Comparison of ENCODE assay signal across 14 cellular contexts in the genomic region with DNA sequence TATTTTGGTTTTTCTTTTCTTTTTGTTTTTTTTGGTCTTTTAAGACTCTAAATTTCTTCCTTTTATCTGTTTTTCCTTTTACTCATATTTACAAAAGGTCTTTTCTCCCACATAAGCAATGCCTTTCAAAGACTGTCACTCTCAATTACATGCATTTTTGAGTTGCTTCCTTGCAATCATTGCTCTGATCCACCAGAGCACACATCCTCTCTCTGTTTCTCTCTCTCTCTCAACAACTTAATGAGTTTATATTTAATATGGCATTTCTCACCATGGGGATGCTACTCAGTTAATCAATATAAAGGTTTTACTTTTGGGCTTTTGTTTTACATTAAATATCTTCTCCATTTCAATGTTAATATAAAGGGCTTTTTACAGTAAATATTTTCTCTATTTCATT.
DNase-seq lines count a peak whose midpoint lies in the region; ATAC-seq and TF ChIP-seq lines count a peak whose summit lies in the region.
"Had no signal": no experiment of that assay in that cellular context is flagged by ENCODE, and none has a peak within 500 bp of the region (broad histone marks: within the 10 kb centered on the region; RNA-seq: fewer than 3 reads in every experiment).

No MANE protein-coding gene starts in this region.

- intact Hi-C loops in activated T-helper 2 cell treated with anti-CD3 and anti-CD28 coated beads, Interferon-gamma antibody, Interleukin-2, Interleukin-4, amounts not matched to agents 10 μg/mL and 5 μg/mL and 100 μg/mL, durations not matched to agents 14 hours and 24 hours and 36 hours (cut with micrococcal nuclease) = no loop called here

- H3K79me2 ChIP-seq in DOHH2 (ENCODE audit: control insufficient read depth, low read length) (no peaks in the 10 kb centered on the region), OCI-LY3 (ENCODE audit: low read length) (no peaks in the 10 kb centered on the region)

- TF ChIP-seq CTCF in DOHH2 (IDR thresholded peaks at IDR 0.05; ENCODE audit: low read depth, low read length, poor library complexity, severe bottlenecking) (no peak), OCI-LY3 (IDR thresholded peaks at IDR 0.05; ENCODE audit: low read depth, low read length) (no peak)

- H3K36me3 ChIP-seq in DOHH2 (ENCODE audit: control insufficient read depth, low read length) (no peaks in the 10 kb centered on the region; the same call in 1 of the 2 replicates), OCI-LY3 (replicated peaks; ENCODE audit: low read depth, low read length) (no peaks in the 10 kb centered on the region)
- H3K36me3 ChIP-seq: BE2C had no signal

- peaks cover 0 to 8% (median 0%) of the 10 kb centered on the region in 3 donors for H3K27me3 Mint-ChIP-seq in naive B cell
- peaks cover 23% of the 10 kb centered on the region for H3K27me3 Mint-ChIP-seq in activated T-helper 2 cell treated with anti-CD3 and anti-CD28 coated beads, Interferon-gamma antibody, Interleukin-2, Interleukin-4, amounts not matched to agents 10 μg/mL and 5 μg/mL and 100 μg/mL, durations not matched to agents 14 hours and 24 hours and 36 hours (ENCODE audit: low read depth)
- peaks cover 15% of the 10 kb centered on the region for H3K27me3 Mint-ChIP-seq in activated CD8-positive, alpha-beta T cell treated with anti-CD3 and anti-CD28 coated beads, Interleukin-2, amount 10 ng/mL, durations not matched to agents 7 days and 5 days (ENCODE audit: low read depth)

- no peak overlapping the region for H3K9ac ChIP-seq in OCI-LY3 (ENCODE audit: low read length)
- H3K9ac ChIP-seq: GM23248 had no signal

- peak overlapping the region; percentile 52 for H3K4me3 ChIP-seq in DOHH2 (ENCODE audit: low read length)
- no peak overlapping the region for H3K4me3 ChIP-seq in OCI-LY3 (ENCODE audit: low read length)
- H3K4me3 ChIP-seq: GM23248 had no signal

- H3K27me3 ChIP-seq in DOHH2 (ENCODE audit: control insufficient read depth, low read length) (no peaks in the 10 kb centered on the region), OCI-LY3 (ENCODE audit: low read depth, low read length) (no peaks in the 10 kb centered on the region)

- H3K4me1 Mint-ChIP-seq in naive B cell = peaks cover 8 to 41% (median 36%) of the 10 kb centered on the region in 3 donors
- H3K4me1 Mint-ChIP-seq in activated T-helper 2 cell treated with anti-CD3 and anti-CD28 coated beads, Interferon-gamma antibody, Interleukin-2, Interleukin-4, amounts not matched to agents 10 μg/mL and 5 μg/mL and 100 μg/mL, durations not matched to agents 14 hours and 24 hours and 36 hours (ENCODE audit: low read depth) = no peaks in the 10 kb centered on the region
- no peaks in the 10 kb centered on the region for H3K4me1 Mint-ChIP-seq in activated CD8-positive, alpha-beta T cell treated with anti-CD3 and anti-CD28 coated beads, Interleukin-2, amount 10 ng/mL, durations not matched to agents 7 days and 5 days (ENCODE audit: low read depth)

- H3K27ac Mint-ChIP-seq in naive B cell = peak overlapping the region in 5 of 6 donors; percentile 1 to 86 (median 45)
- H3K27ac Mint-ChIP-seq in activated T-helper 2 cell treated with anti-CD3 and anti-CD28 coated beads, Interferon-gamma antibody, Interleukin-2, Interleukin-4, amounts not matched to agents 10 μg/mL and 5 μg/mL and 100 μg/mL, durations not matched to agents 14 hours and 24 hours and 36 hours = no peak overlapping the region
- no peak overlapping the region for H3K27ac Mint-ChIP-seq in activated CD8-positive, alpha-beta T cell treated with anti-CD3 and anti-CD28 coated beads, Interleukin-2, amount 10 ng/mL, durations not matched to agents 7 days and 5 days
- H3K27ac Mint-ChIP-seq: CD8-positive, alpha-beta T cell had no signal

- H3K9me2 ChIP-seq in DOHH2 (replicated peaks; ENCODE audit: control insufficient read depth, low read length) = no peaks in the 10 kb centered on the region

- H3K4me3 Mint-ChIP-seq in naive B cell = peak overlapping the region in 4 of 8 donors; percentile 3 to 51 (median 27)
- no peak overlapping the region for H3K4me3 Mint-ChIP-seq in activated T-helper 2 cell treated with anti-CD3 and anti-CD28 coated beads, Interferon-gamma antibody, Interleukin-2, Interleukin-4, amounts not matched to agents 10 μg/mL and 5 μg/mL and 100 μg/mL, durations not matched to agents 14 hours and 24 hours and 36 hours (ENCODE audit: low read depth)
- H3K4me3 Mint-ChIP-seq in activated CD8-positive, alpha-beta T cell treated with anti-CD3 and anti-CD28 coated beads, Interleukin-2, amount 10 ng/mL, durations not matched to agents 7 days and 5 days = no peak overlapping the region
- H3K4me3 Mint-ChIP-seq: CD8-positive, alpha-beta T cell had no signal

- ATAC-seq in HG03135 (IDR thresholded peaks at IDR 0.05; ENCODE audit: unreplicated experiment) (peak; percentile 66), naive B cell (ENCODE audit: low read depth in 2 of 2) (no peak)
- ATAC-seq in activated CD8-positive, alpha-beta T cell treated with anti-CD3 and anti-CD28 coated beads, Interleukin-2, amount 10 ng/mL, durations not matched to agents 7 days and 5 days = no peak
- ATAC-seq: CD8-positive, alpha-beta T cell; HCT116 had no signal

- H3K4me2 ChIP-seq in DOHH2 (ENCODE audit: low read length) (peak overlapping the region; percentile 67), OCI-LY3 (ENCODE audit: low read length) (peak overlapping the region; percentile 20)

- no peaks in the 10 kb centered on the region; the same call in 1 of the 2 replicates for H3F3A ChIP-seq in DOHH2 (ENCODE audit: control insufficient read depth, insufficient read depth)

- no peak overlapping the region for H2AFZ ChIP-seq in OCI-LY3 (ENCODE audit: low read depth, low read length)
- H2AFZ ChIP-seq: GM23248 had no signal

- H3K36me3 Mint-ChIP-seq in naive B cell = peaks cover 0 to 4% of the 10 kb centered on the region in 2 donors
- no peaks in the 10 kb centered on the region for H3K36me3 Mint-ChIP-seq in activated T-helper 2 cell treated with anti-CD3 and anti-CD28 coated beads, Interferon-gamma antibody, Interleukin-2, Interleukin-4, amounts not matched to agents 10 μg/mL and 5 μg/mL and 100 μg/mL, durations not matched to agents 14 hours and 24 hours and 36 hours (ENCODE audit: low read depth)
- H3K36me3 Mint-ChIP-seq in activated CD8-positive, alpha-beta T cell treated with anti-CD3 and anti-CD28 coated beads, Interleukin-2, amount 10 ng/mL, durations not matched to agents 7 days and 5 days (ENCODE audit: low read depth) = peaks cover 1% of the 10 kb centered on the region
- H3K36me3 Mint-ChIP-seq: CD8-positive, alpha-beta T cell had no signal

- H3K4me1 ChIP-seq in DOHH2 (ENCODE audit: control insufficient read depth, low read length) (peaks cover 41% of the 10 kb centered on the region), OCI-LY3 (ENCODE audit: low read length) (peaks cover 21% of the 10 kb centered on the region)
- H3K4me1 ChIP-seq: BE2C had no signal

- peak overlapping the region; percentile 79 for H3K27ac ChIP-seq in DOHH2 (ENCODE audit: low read depth, low read length)
- 0 out of 2 replicates have a peak overlapping the region, but pooled peaks have one; percentile 8 for H3K27ac ChIP-seq in OCI-LY3 (ENCODE audit: low read length)
- H3K27ac ChIP-seq: C4-2B, GM23248 had no signal

- POLR2A ChIA-PET in activated CD8-positive, alpha-beta T cell treated with anti-CD3 and anti-CD28 coated beads, Interleukin-2, amount 10 ng/mL, durations not matched to agents 7 days and 5 days (lab: Charles Lee) = no interaction called here

- CTCF ChIA-PET in activated CD8-positive, alpha-beta T cell treated with anti-CD3 and anti-CD28 coated beads, Interleukin-2, amount 10 ng/mL, durations not matched to agents 7 days and 5 days (lab: Charles Lee) = interaction anchor here (0.8 kb wide), 1 partner anchor 21 kb away, joined by 3 read pairs; no protein-coding TSS in a partner anchor

- H3K9me3 Mint-ChIP-seq in naive B cell = peaks cover 0 to 3% (median 0%) of the 10 kb centered on the region in 7 donors
- no peaks in the 10 kb centered on the region for H3K9me3 Mint-ChIP-seq in activated T-helper 2 cell treated with anti-CD3 and anti-CD28 coated beads, Interferon-gamma antibody, Interleukin-2, Interleukin-4, amounts not matched to agents 10 μg/mL and 5 μg/mL and 100 μg/mL, durations not matched to agents 14 hours and 24 hours and 36 hours
- no peaks in the 10 kb centered on the region for H3K9me3 Mint-ChIP-seq in activated CD8-positive, alpha-beta T cell treated with anti-CD3 and anti-CD28 coated beads, Interleukin-2, amount 10 ng/mL, durations not matched to agents 7 days and 5 days (ENCODE audit: insufficient read depth)
- H3K9me3 Mint-ChIP-seq: CD8-positive, alpha-beta T cell had no signal

- DNase-seq in naive B cell = no peak
- DNase-seq in activated T-helper 2 cell treated with anti-CD3 and anti-CD28 coated beads, Interferon-gamma antibody, Interleukin-2, Interleukin-4, amounts not matched to agents 10 μg/mL and 5 μg/mL and 100 μg/mL, durations not matched to agents 14 hours and 24 hours and 36 hours (ENCODE audit: low spot score) = no peak
- no peak for DNase-seq in activated CD8-positive, alpha-beta T cell treated with anti-CD3 and anti-CD28 coated beads, Interleukin-2, amount 10 ng/mL, durations not matched to agents 7 days and 5 days
- no peak for DNase-seq in CD1c-positive myeloid dendritic cell (ENCODE audit: extremely low spot score)
- no peak for DNase-seq in islet precursor cell
- DNase-seq: BE2C; CD8-positive, alpha-beta T cell; COR-L47; GM23248 had no signal

- H3K9me3 ChIP-seq in DOHH2 (ENCODE audit: control insufficient read depth, insufficient read depth, low read length) = no peaks in the 10 kb centered on the region
- H3K9me3 ChIP-seq in OCI-LY3 (ENCODE audit: insufficient read depth, low read length) = 0 out of 2 replicates have a peak, but pooled peaks cover 4% of the 10 kb centered on the region
- H3K9me3 ChIP-seq: BE2C had no signal

- H4K20me1 ChIP-seq in DOHH2 (ENCODE audit: control insufficient read depth, insufficient read depth, low read depth, low read length) (no peaks in the 10 kb centered on the region), OCI-LY3 (ENCODE audit: insufficient read depth, low read length) (no peaks in the 10 kb centered on the region)

Comparison
In these comparisons a context has a peak if more than half of its experiments do, and no peak if none do; other contexts are left out.
1. H3K27ac Mint-ChIP-seq: peak in naive B cell (5 of 6); none in activated T-helper 2 cell treated with anti-CD3 and anti-CD28 coated beads, Interferon-gamma antibody, Interleukin-2, Interleukin-4, amounts not matched to agents 10 μg/mL and 5 μg/mL and 100 μg/mL, durations not matched to agents 14 hours and 24 hours and 36 hours (single experiment) and activated CD8-positive, alpha-beta T cell treated with anti-CD3 and anti-CD28 coated beads, Interleukin-2, amount 10 ng/mL, durations not matched to agents 7 days and 5 days (single experiment).